In genomic region chr4:139849219-139849618, GRCh38 we compare ENCODE assay signal across 20 cellular contexts.
A peak's percentile ranks its signal among the peaks of the same experiment; 100 is the strongest.
DNase-seq lines count a peak whose midpoint lies in the region; ATAC-seq and TF ChIP-seq lines count a peak whose summit lies in the region.
"Had no signal": no experiment of that assay in that cellular context is flagged by ENCODE, and none has a peak within 500 bp of the region (broad histone marks: within the 10 kb centered on the region; RNA-seq: fewer than 3 reads in every experiment).

No MANE protein-coding gene starts in this region.

- H2BK15ac ChIP-seq in mesendoderm (replicated peaks; ENCODE audit: low read depth), result no peak overlapping the region

- H3K4me1 Mint-ChIP-seq in GM23338, result peaks cover 58% of the 10 kb centered on the region

- no peaks in the 10 kb centered on the region for H3K27me3 Mint-ChIP-seq in GM23338 (ENCODE audit: insufficient read depth, low read depth, poor library complexity)

- H3K4me2 ChIP-seq in mesendoderm (ENCODE audit: low read length), result no peak overlapping the region
- H3K4me2 ChIP-seq in GM23338, result no peak overlapping the region

- H3K79me2 ChIP-seq in mesendoderm (ENCODE audit: control insufficient read depth, insufficient read depth, low read length) (no peaks in the 10 kb centered on the region), GM23338 (replicated peaks; ENCODE audit: insufficient read depth) (no peaks in the 10 kb centered on the region)

- no peak overlapping the region for H3K4ac ChIP-seq in mesendoderm (ENCODE audit: low read depth, low read length)

- H3K4me3 ChIP-seq in mesendoderm (ENCODE audit: low read length) (no peak overlapping the region), GM23338 (no peak overlapping the region)
- H3K4me3 ChIP-seq: body of pancreas, esophagus muscularis mucosa had no signal

- H4K8ac ChIP-seq in mesendoderm (ENCODE audit: low read depth, low read length), result peak overlapping the region; percentile 39

- no peak overlapping the region for H3K27ac Mint-ChIP-seq in GM23338
- H3K27ac Mint-ChIP-seq: activated naive CD4-positive, alpha-beta T cell treated with anti-CD3 and anti-CD28 coated beads, Interleukin-2, amount 50 U/mL, for 72 hours had no signal

- no peaks in the 10 kb centered on the region for H3K79me1 ChIP-seq in mesendoderm (ENCODE audit: low read length)

- no peak overlapping the region for H2AK5ac ChIP-seq in mesendoderm (ENCODE audit: low read length)

- ATAC-seq in GM23338 (no peak), GM18502 (IDR thresholded peaks at IDR 0.05; ENCODE audit: poor library complexity, unreplicated experiment) (no peak)
- ATAC-seq: activated naive CD4-positive, alpha-beta T cell treated with anti-CD3 and anti-CD28 coated beads, Interleukin-2, amount 50 U/mL, for 72 hours; body of pancreas; sciatic nerve had no signal

- H4K5ac ChIP-seq in mesendoderm (ENCODE audit: low read length), result no peak overlapping the region

- peak overlapping the region; percentile 75 for H3K18ac ChIP-seq in mesendoderm (ENCODE audit: low read length)

- no peak overlapping the region for H2BK120ac ChIP-seq in mesendoderm (ENCODE audit: low read depth, low read length)

- H3K9me2 ChIP-seq in GM23338 (ENCODE audit: insufficient read depth), result no peaks in the 10 kb centered on the region

- no peaks in the 10 kb centered on the region for H3K36me3 ChIP-seq in mesendoderm (ENCODE audit: control insufficient read depth, insufficient read depth, low read length)
- H3K36me3 ChIP-seq in GM23338 (ENCODE audit: insufficient read depth), result no peaks in the 10 kb centered on the region
- H3K36me3 ChIP-seq: esophagus muscularis mucosa had no signal

- H3K4me1 ChIP-seq in mesendoderm (ENCODE audit: control insufficient read depth, low read depth, low read length) (peaks cover 5% of the 10 kb centered on the region), GM23338 (ENCODE audit: insufficient read depth) (peaks cover 55% of the 10 kb centered on the region)

- DNase-seq in COR-L47 (lab: John Stamatoyannopoulos, UW) (peak; percentile 51), NCI-H1417 treated with DMSO at 0.1 percent for 48 hours (lab: John Stamatoyannopoulos, UW) (peak; percentile 72), SK-N-DZ (ENCODE audit: low spot score) (peak; percentile 89), mesendoderm (no peak), germinal center (ENCODE audit: low spot score) (no peak), GM23338 (ENCODE audit: low spot score) (no peak), MV-4-11 (lab: John Stamatoyannopoulos, UW) (no peak)
- DNase-seq: activated CD4-positive, alpha-beta T cell treated with anti-CD3 and anti-CD28 coated beads, Interleukin-2, amount 50 U/mL, for 1 hour; body of pancreas; dermis blood vessel endothelial cell; GF-D8; GOT3; mammary epithelial cell; NCI-H2171; SHP77; T-helper 9 cell had no signal

- no peak overlapping the region for H3K4me3 Mint-ChIP-seq in GM23338

- H3K9me3 Mint-ChIP-seq in GM23338, result no peaks in the 10 kb centered on the region
- H3K9me3 Mint-ChIP-seq: activated naive CD4-positive, alpha-beta T cell treated with anti-CD3 and anti-CD28 coated beads, Interleukin-2, amount 50 U/mL, for 72 hours had no signal

- no peaks in the 10 kb centered on the region for H4K20me1 ChIP-seq in GM23338 (replicated peaks; ENCODE audit: insufficient read depth)

- H3F3A ChIP-seq in GM23338 (replicated peaks; ENCODE audit: low read depth), result no peaks in the 10 kb centered on the region; the same call in 1 of the 2 replicates

- no peak overlapping the region for H2AFZ ChIP-seq in GM23338

- H3K27me3 ChIP-seq in mesendoderm (ENCODE audit: insufficient read depth, low read length, poor library complexity), result no peaks in the 10 kb centered on the region
- no peaks in the 10 kb centered on the region for H3K27me3 ChIP-seq in GM23338 (ENCODE audit: insufficient read depth)
- H3K27me3 ChIP-seq: body of pancreas, esophagus muscularis mucosa had no signal

- no peak overlapping the region for H3K27ac ChIP-seq in mesendoderm (ENCODE audit: low read depth, low read length)
- no peak overlapping the region for H3K27ac ChIP-seq in GM23338 (ENCODE audit: low read depth)
- H3K27ac ChIP-seq: body of pancreas, esophagus muscularis mucosa had no signal

- H3K23ac ChIP-seq in mesendoderm (ENCODE audit: low read length), result no peak overlapping the region

- H3K9ac ChIP-seq in mesendoderm (ENCODE audit: low read length), result no peak overlapping the region

- no peak overlapping the region for H3K56ac ChIP-seq in mesendoderm (ENCODE audit: low read length)

- TF ChIP-seq CTCF in GM23338 (conservative IDR thresholded peaks at IDR 0.05; ENCODE audit: low read depth in 2 of 2), result no peak

- no CpG with 5 or more reads among the region's 3 CpGs for WGBS in mesendoderm (ENCODE audit: extremely low coverage, insufficient coverage, low lambda C conversion rate)

- H3K36me3 Mint-ChIP-seq in GM23338 (ENCODE audit: low read depth), result no peaks in the 10 kb centered on the region
- H3K36me3 Mint-ChIP-seq: activated naive CD4-positive, alpha-beta T cell treated with anti-CD3 and anti-CD28 coated beads, Interleukin-2, amount 50 U/mL, for 72 hours had no signal

- H2BK5ac ChIP-seq in mesendoderm (ENCODE audit: low read length), result no peak overlapping the region

TF ChIP-seq in GM23338, 12 proteins besides CTCF, POLR2A, EP300 and RAD21 (continues in another document):
- TF ChIP-seq NANOG (IDR thresholded peaks at IDR 0.05; ENCODE audit: borderline replicate concordance) (no peak), ZNF331 (CRISPR knock-in tag; IDR thresholded peaks at IDR 0.05; ENCODE audit: low read depth) (no peak), POLR2AphosphoS5 (IDR thresholded peaks at IDR 0.05; ENCODE audit: low read depth) (no peak), STAT1 (IDR thresholded peaks at IDR 0.05; ENCODE audit: unreplicated experiment) (no peak), REST (IDR thresholded peaks at IDR 0.05; ENCODE audit: unreplicated experiment) (no peak), ZNF114 (CRISPR knock-in tag; IDR thresholded peaks at IDR 0.05) (no peak), JUNB (IDR thresholded peaks at IDR 0.05; ENCODE audit: unreplicated experiment) (no peak), EZH2phosphoT487 (IDR thresholded peaks at IDR 0.05; ENCODE audit: unreplicated experiment) (no peak), EZH2 (IDR thresholded peaks at IDR 0.05; ENCODE audit: low read depth, unreplicated experiment) (no peak), CREB1 (CRISPR knock-in tag; IDR thresholded peaks at IDR 0.05; ENCODE audit: low read depth) (no peak)

Comparison
In these comparisons a context has a peak if more than half of its experiments do, and no peak if none do; other contexts are left out.
1. DNase-seq: peak in COR-L47 (single experiment), NCI-H1417 treated with DMSO at 0.1 percent for 48 hours (single experiment) and SK-N-DZ (single experiment); none in mesendoderm (single experiment), germinal center (single experiment), GM23338 (single experiment) and MV-4-11 (single experiment).